1 cellular context compared by ENCODE assay signal in the genomic region with DNA sequence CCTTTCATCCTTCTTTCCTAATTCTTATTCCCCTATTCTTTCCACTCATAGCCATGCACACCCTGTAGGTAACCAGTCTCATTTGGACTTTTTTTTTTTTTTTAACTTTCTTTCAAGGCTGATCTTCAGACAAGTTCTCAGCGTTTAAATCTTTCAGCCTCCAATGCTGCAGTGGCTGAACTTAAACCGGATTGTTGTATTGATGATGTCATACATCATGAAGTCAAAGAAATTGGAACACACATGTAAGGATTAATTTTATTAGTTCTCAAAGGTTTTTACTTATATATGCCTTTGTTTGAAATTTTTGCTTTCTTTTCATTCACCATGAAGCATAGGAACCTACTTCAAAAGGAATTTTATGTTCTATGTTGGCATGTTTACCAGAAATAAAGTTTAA.
TF ChIP-seq lines count a peak whose summit lies in the region.

No MANE protein-coding gene starts in this region.

TF ChIP-seq in HepG2, 621 proteins besides CTCF, POLR2A, EP300 and RAD21 (continued from another document):
- TF ChIP-seq ATF7 (IDR thresholded peaks at IDR 0.05) (peak; percentile 91), ATF7 (CRISPR knock-in tag; IDR thresholded peaks at IDR 0.05) (no peak)
